1 cellular context compared by ENCODE assay signal in the genomic region with DNA sequence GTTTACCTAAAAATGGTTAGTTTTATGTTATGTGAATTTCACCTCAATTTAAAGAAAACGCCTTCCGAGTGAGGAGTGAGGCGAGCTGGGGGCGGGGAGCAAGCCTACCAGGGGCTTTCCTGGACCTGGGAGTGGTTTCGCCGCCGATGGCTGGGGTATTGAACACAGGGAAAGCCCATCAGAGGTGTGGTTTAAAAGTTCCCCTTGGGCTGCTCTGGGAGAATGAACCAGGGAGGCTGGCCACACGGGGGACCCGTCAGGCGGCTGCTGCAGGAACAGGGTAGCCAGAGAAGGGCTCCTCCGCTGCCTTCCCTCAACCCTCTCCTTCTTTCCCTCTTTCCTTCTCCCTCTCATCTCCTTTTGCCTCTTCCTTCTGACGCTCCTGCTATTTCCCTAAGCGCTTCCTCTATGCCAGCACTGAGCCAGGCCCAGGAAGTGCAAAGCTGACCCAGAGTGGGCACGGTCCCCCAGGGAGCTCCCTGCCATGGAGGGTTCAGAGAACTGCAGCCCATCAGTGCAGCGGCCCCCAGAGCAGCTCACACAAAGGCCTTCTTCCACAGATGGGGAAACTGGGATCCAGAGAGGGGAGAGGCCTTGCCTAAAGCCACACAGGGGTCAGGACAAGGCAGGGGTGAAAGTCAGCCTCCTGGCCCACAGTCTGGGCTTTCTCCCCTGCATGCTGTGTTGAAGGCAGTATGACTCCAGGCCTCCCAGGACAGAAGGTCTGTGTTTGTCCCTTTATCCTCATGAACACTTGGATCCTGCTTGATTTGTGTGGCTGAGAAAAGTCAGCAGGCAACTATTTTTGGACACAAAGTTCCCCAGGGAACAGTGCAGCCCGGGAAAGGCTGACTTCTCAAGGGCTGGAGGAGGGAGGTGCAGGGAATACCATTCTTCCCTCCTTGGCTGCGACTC.
TF ChIP-seq lines count a peak whose summit lies in the region.

No MANE protein-coding gene starts in this region.

TF ChIP-seq in GM23338, 12 proteins besides CTCF, POLR2A, EP300 and RAD21 (continued from another document):
- TF ChIP-seq, protein P1, sequence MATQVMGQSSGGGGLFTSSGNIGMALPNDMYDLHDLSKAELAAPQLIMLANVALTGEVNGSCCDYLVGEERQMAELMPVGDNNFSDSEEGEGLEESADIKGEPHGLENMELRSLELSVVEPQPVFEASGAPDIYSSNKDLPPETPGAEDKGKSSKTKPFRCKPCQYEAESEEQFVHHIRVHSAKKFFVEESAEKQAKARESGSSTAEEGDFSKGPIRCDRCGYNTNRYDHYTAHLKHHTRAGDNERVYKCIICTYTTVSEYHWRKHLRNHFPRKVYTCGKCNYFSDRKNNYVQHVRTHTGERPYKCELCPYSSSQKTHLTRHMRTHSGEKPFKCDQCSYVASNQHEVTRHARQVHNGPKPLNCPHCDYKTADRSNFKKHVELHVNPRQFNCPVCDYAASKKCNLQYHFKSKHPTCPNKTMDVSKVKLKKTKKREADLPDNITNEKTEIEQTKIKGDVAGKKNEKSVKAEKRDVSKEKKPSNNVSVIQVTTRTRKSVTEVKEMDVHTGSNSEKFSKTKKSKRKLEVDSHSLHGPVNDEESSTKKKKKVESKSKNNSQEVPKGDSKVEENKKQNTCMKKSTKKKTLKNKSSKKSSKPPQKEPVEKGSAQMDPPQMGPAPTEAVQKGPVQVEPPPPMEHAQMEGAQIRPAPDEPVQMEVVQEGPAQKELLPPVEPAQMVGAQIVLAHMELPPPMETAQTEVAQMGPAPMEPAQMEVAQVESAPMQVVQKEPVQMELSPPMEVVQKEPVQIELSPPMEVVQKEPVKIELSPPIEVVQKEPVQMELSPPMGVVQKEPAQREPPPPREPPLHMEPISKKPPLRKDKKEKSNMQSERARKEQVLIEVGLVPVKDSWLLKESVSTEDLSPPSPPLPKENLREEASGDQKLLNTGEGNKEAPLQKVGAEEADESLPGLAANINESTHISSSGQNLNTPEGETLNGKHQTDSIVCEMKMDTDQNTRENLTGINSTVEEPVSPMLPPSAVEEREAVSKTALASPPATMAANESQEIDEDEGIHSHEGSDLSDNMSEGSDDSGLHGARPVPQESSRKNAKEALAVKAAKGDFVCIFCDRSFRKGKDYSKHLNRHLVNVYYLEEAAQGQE (IDR thresholded peaks at IDR 0.05; ENCODE audit: unreplicated experiment) = no peak
- TF ChIP-seq, protein P2, sequence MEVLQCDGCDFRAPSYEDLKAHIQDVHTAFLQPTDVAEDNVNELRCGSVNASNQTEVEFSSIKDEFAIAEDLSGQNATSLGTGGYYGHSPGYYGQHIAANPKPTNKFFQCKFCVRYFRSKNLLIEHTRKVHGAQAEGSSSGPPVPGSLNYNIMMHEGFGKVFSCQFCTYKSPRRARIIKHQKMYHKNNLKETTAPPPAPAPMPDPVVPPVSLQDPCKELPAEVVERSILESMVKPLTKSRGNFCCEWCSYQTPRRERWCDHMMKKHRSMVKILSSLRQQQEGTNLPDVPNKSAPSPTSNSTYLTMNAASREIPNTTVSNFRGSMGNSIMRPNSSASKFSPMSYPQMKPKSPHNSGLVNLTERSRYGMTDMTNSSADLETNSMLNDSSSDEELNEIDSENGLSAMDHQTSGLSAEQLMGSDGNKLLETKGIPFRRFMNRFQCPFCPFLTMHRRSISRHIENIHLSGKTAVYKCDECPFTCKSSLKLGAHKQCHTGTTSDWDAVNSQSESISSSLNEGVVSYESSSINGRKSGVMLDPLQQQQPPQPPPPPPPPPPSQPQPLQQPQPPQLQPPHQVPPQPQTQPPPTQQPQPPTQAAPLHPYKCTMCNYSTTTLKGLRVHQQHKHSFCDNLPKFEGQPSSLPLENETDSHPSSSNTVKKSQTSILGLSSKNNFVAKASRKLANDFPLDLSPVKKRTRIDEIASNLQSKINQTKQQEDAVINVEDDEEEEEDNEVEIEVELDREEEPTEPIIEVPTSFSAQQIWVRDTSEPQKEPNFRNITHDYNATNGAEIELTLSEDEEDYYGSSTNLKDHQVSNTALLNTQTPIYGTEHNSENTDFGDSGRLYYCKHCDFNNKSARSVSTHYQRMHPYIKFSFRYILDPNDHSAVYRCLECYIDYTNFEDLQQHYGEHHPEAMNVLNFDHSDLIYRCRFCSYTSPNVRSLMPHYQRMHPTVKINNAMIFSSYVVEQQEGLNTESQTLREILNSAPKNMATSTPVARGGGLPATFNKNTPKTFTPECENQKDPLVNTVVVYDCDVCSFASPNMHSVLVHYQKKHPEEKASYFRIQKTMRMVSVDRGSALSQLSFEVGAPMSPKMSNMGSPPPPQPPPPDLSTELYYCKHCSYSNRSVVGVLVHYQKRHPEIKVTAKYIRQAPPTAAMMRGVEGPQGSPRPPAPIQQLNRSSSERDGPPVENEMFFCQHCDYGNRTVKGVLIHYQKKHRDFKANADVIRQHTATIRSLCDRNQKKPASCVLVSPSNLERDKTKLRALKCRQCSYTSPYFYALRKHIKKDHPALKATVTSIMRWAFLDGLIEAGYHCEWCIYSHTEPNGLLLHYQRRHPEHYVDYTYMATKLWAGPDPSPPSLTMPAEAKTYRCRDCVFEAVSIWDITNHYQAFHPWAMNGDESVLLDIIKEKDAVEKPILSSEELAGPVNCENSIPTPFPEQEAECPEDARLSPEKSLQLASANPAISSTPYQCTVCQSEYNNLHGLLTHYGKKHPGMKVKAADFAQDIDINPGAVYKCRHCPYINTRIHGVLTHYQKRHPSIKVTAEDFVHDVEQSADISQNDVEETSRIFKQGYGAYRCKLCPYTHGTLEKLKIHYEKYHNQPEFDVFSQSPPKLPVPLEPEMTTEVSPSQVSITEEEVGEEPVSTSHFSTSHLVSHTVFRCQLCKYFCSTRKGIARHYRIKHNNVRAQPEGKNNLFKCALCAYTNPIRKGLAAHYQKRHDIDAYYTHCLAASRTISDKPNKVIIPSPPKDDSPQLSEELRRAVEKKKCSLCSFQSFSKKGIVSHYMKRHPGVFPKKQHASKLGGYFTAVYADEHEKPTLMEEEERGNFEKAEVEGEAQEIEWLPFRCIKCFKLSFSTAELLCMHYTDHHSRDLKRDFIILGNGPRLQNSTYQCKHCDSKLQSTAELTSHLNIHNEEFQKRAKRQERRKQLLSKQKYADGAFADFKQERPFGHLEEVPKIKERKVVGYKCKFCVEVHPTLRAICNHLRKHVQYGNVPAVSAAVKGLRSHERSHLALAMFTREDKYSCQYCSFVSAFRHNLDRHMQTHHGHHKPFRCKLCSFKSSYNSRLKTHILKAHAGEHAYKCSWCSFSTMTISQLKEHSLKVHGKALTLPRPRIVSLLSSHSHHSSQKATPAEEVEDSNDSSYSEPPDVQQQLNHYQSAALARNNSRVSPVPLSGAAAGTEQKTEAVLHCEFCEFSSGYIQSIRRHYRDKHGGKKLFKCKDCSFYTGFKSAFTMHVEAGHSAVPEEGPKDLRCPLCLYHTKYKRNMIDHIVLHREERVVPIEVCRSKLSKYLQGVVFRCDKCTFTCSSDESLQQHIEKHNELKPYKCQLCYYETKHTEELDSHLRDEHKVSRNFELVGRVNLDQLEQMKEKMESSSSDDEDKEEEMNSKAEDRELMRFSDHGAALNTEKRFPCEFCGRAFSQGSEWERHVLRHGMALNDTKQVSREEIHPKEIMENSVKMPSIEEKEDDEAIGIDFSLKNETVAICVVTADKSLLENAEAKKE (CRISPR knock-in tag; IDR thresholded peaks at IDR 0.05) = no peak
- TF ChIP-seq CREB1 (CRISPR knock-in tag; IDR thresholded peaks at IDR 0.05; ENCODE audit: low read depth) (no peak), ZNF114 (CRISPR knock-in tag; IDR thresholded peaks at IDR 0.05) (no peak)
